ENCODE assay signal across 8 cellular contexts in genomic region chr15:82985688-82986441, GRCh38. TPM values are rescaled to one million over a fixed set of nuclear protein-coding genes. Genes with fewer than 3 reads are reported as not detected.
DNase-seq lines count a peak whose midpoint lies in the region; TF ChIP-seq lines count a peak whose summit lies in the region.

RAMAC (plus strand) TSS chr15:82986210; CDS start chr15:82989019, 2,809 bp downstream.

- no peaks in the 10 kb centered on the region for H3K9me3 ChIP-seq in ES-I3 (ENCODE audit: control insufficient read depth, insufficient read depth, low read length)
- H3K9me3 ChIP-seq in H9 (ENCODE audit: control insufficient read depth, low read depth, low read length) = no peaks in the 10 kb centered on the region
- no peaks in the 10 kb centered on the region for H3K9me3 ChIP-seq in MG63
- no peaks in the 10 kb centered on the region for H3K9me3 ChIP-seq in stomach smooth muscle (ENCODE audit: control insufficient read depth in 2 of 2, low read length in 2 of 2)

- H3K4me2 ChIP-seq in H9 (ENCODE audit: insufficient read depth, insufficient read length, low read length) = peak within 1 kb of the TSS; percentile 93

- H3K27me3 ChIP-seq in H9 (ENCODE audit: insufficient read depth, low read length) (0 out of 2 replicates have a peak, but pooled peaks cover 3% of the 10 kb centered on the region), MG63 (no peaks in the 10 kb centered on the region), stomach smooth muscle (ENCODE audit: control insufficient read depth in 1 of 2, insufficient read depth in 2 of 2, low read length in 2 of 2) (no peaks in the 10 kb centered on the region)

- peaks cover 8% of the 10 kb centered on the region for H3K79me1 ChIP-seq in H9 (ENCODE audit: insufficient read depth, low read depth, low read length, poor library complexity, severe bottlenecking)

- no peak within 1 kb of the TSS for H2BK20ac ChIP-seq in H9 (ENCODE audit: low read depth, low read length, poor library complexity, severe bottlenecking)

- no peak within 1 kb of the TSS for H2BK5ac ChIP-seq in H9 (ENCODE audit: insufficient read length, low read length)

- H3K4me3 Mint-ChIP-seq in H9 (peak within 1 kb of the TSS; percentile 95 to 97), neural crest cell (peak within 1 kb of the TSS; percentile 97)

- peak within 1 kb of the TSS; percentile 43 for H4K5ac ChIP-seq in H9 (ENCODE audit: insufficient read length, low read depth, low read length)

- H2AFZ ChIP-seq in H9 (ENCODE audit: low read length) = peak within 1 kb of the TSS; percentile 98

- H2BK15ac ChIP-seq in H9 (ENCODE audit: low read depth, low read length) = no peak within 1 kb of the TSS

- H3K23ac ChIP-seq in H9 (ENCODE audit: insufficient read length, low read depth, low read length) = no peak within 1 kb of the TSS

- H3K36me3 ChIP-seq in ES-I3 (ENCODE audit: insufficient read depth, low read length) = no peaks in the 10 kb centered on the region
- H3K36me3 ChIP-seq in MG63 = peaks cover 37% of the 10 kb centered on the region
- H3K36me3 ChIP-seq in stomach smooth muscle (ENCODE audit: control insufficient read depth in 2 of 2, insufficient read depth in 2 of 2, low read length in 2 of 2) = peaks cover 6 to 9% of the 10 kb centered on the region in 2 donors

- peak within 1 kb of the TSS; percentile 88 for H3K14ac ChIP-seq in H9 (ENCODE audit: insufficient read depth, low read length)

- H3K27ac Mint-ChIP-seq in H9 = peak within 1 kb of the TSS; percentile 84 to 98 (median 96); a peak in 6 of 7 replicates
- H3K27ac Mint-ChIP-seq in neural crest cell (ENCODE audit: unreplicated experiment) = peak within 1 kb of the TSS; percentile 99

- H4K91ac ChIP-seq in H9 (ENCODE audit: insufficient read length, low read depth, low read length) = no peak within 1 kb of the TSS

- H3K4me3 ChIP-seq in MG63 (peak within 1 kb of the TSS; percentile 78), foreskin fibroblast (ENCODE audit: low read depth in 1 of 2, low read length in 2 of 2) (peak within 1 kb of the TSS; percentile 70 to 97), stomach smooth muscle (ENCODE audit: low read length in 2 of 2) (peak within 1 kb of the TSS; percentile 93 to 100)

- H3K18ac ChIP-seq in H9 (ENCODE audit: insufficient read length, low read depth, low read length) = peak within 1 kb of the TSS; percentile 95

- H3K23me2 ChIP-seq in H9 (ENCODE audit: insufficient read length, low read depth, low read length, poor library complexity, severe bottlenecking) = peaks cover 10% of the 10 kb centered on the region

- WGBS in H9 (ENCODE audit: extremely low coverage, insufficient read length, low lambda C conversion rate) = no CpG with 5 or more reads among the region's 45 CpGs

- H3K9me3 Mint-ChIP-seq in H9 (peaks cover 0 to 5% of the 10 kb centered on the region in 2 experiments; a peak in 2 of 5 replicates), neural crest cell (peaks cover 4% of the 10 kb centered on the region)

- H2BK120ac ChIP-seq in H9 (ENCODE audit: low read depth, low read length, poor library complexity, severe bottlenecking) = no peak within 1 kb of the TSS

- H3K27ac ChIP-seq in H9 (ENCODE audit: insufficient read length, low read depth, low read length) (no peak within 1 kb of the TSS), stomach smooth muscle (ENCODE audit: low read length) (peak within 1 kb of the TSS; percentile 71)

- H2BK12ac ChIP-seq in H9 (ENCODE audit: insufficient read length, low read depth, low read length) = no peak within 1 kb of the TSS

- H2AK5ac ChIP-seq in H9 (ENCODE audit: insufficient read length, low read length) = no peak within 1 kb of the TSS

- H3K36me3 Mint-ChIP-seq in H9 (ENCODE audit: insufficient read depth in 1 of 3, low read depth in 3 of 3) (peaks cover 5 to 33% (median 31%) of the 10 kb centered on the region in 3 experiments; a peak in 6 of 7 replicates), neural crest cell (ENCODE audit: low read depth) (peaks cover 12% of the 10 kb centered on the region)

- H4K20me1 ChIP-seq in H9 (ENCODE audit: control insufficient read depth, insufficient read depth, insufficient read length) = no peaks in the 10 kb centered on the region

- no peak within 1 kb of the TSS for H3K4ac ChIP-seq in H9 (ENCODE audit: low read depth, low read length)

- H3K4me1 ChIP-seq in ES-I3 (ENCODE audit: insufficient read depth, low read length) (no peaks in the 10 kb centered on the region), H9 (ENCODE audit: insufficient read depth, low read length) (no peaks in the 10 kb centered on the region; the same call in 1 of the 2 replicates), stomach smooth muscle (ENCODE audit: control insufficient read depth, insufficient read depth, low read length) (peaks cover 10% of the 10 kb centered on the region)

- peak; percentile 91 for DNase-seq in H9
- peak; percentile 93 for DNase-seq in MG63
- DNase-seq in SHP77 treated with DMSO at 0.1 percent for 48 hours (lab: John Stamatoyannopoulos, UW) = peak; percentile 87
- peak; percentile 90 for DNase-seq in activated gamma-delta T cell treated with anti-CD3 and anti-CD28 coated beads, Interleukin-2, amount 50 U/mL, for 16 hours (ENCODE audit: low read depth)
- peak; percentile 92 to 97 for DNase-seq in foreskin fibroblast
- peak; percentile 77 for DNase-seq in neural crest cell (ENCODE audit: low read depth, low spot score)

- TF ChIP-seq CTCF in H9 (conservative IDR thresholded peaks at IDR 0.05) (no peak), foreskin fibroblast (IDR thresholded peaks at IDR 0.05; ENCODE audit: low read depth, low read length) (no peak), neural crest cell (conservative IDR thresholded peaks at IDR 0.05) (no peak)

- H3K9ac ChIP-seq in ES-I3 (ENCODE audit: low read depth, low read length) = peak within 1 kb of the TSS; percentile 93
- H3K9ac ChIP-seq in H9 (ENCODE audit: extremely low read depth, insufficient read length, low read length) = peak within 1 kb of the TSS; percentile 97
- H3K9ac ChIP-seq in stomach smooth muscle (ENCODE audit: low read length in 2 of 2) = peak within 1 kb of the TSS; percentile 81 to 97

- H3T11ph ChIP-seq in H9 (ENCODE audit: low read length) = no peak within 1 kb of the TSS

- no peak within 1 kb of the TSS for H4K8ac ChIP-seq in H9 (replicated peaks; ENCODE audit: insufficient read length, low read depth, low read length)

- H3K4me1 Mint-ChIP-seq in H9 = peaks cover 6 to 13% of the 10 kb centered on the region in 2 experiments; a peak in 2 of 4 replicates
- H3K4me1 Mint-ChIP-seq in neural crest cell = peaks cover 27% of the 10 kb centered on the region

- H3K56ac ChIP-seq in H9 (ENCODE audit: insufficient read length, low read depth, low read length) = no peak within 1 kb of the TSS

- H3K79me2 ChIP-seq in H9 (ENCODE audit: insufficient read depth, low read length) = no peaks in the 10 kb centered on the region; the same call in 1 of the 2 replicates

- H3K27me3 Mint-ChIP-seq in H9 (ENCODE audit: low read depth) = peaks cover 20% of the 10 kb centered on the region
- no peaks in the 10 kb centered on the region for H3K27me3 Mint-ChIP-seq in neural crest cell (ENCODE audit: low read depth)

RNA-seq across cellular contexts. Expression of gene RAMAC, which starts in this region (rescaled TPM):
- total RNA-seq in H9 (2021) (35.8 and 35.9 TPM in 2 replicates), neural crest cell (25.4 and 29.7 TPM in 2 replicates)
- 25.1 and 28.5 TPM in 2 replicates for total RNA-seq in MG63 (2014; rRNA removed; shearing (Covaris generic); ENCODE audit: low replicate concordance)
